ENCODE assay signal across 29 cellular contexts in the genomic region with DNA sequence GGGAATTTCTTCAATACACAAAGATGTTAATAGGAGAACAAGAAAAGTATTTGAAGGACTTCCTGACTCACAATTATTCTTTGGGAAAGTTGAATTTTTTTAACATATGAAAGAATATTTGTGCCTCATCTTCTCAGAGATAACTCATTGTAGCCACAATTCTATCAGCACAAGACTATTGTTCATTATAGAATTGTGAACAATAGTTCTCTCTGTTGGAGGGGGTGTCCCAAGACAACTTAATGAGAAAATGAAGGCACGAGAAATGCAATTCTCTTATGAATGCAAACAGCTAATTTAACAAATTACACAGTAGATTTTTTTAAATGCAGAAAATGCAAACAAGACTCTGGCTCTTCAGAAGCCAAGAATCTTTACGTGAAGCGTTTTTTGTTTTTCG.
"Had no signal": no experiment of that assay in that cellular context is flagged by ENCODE, and none has a peak within 500 bp of the region (broad histone marks: within the 10 kb centered on the region; RNA-seq: fewer than 3 reads in every experiment).

No MANE protein-coding gene starts in this region.

- DNase-seq: activated CD4-positive, alpha-beta memory T cell treated with anti-CD3 and anti-CD28 coated beads, Interleukin-2, amount 10 ng/mL, durations not matched to agents 7 days and 5 days; activated CD4-positive, alpha-beta T cell treated with anti-CD3 and anti-CD28 coated beads for 1 hour; activated CD4-positive, alpha-beta T cell treated with anti-CD3 and anti-CD28 coated beads for 4 hours; activated CD4-positive, alpha-beta T cell treated with anti-CD3 and anti-CD28 coated beads, Interleukin-2, amount 10 ng/mL, durations not matched to agents 7 days and 5 days; activated CD4-positive, alpha-beta T cell treated with anti-CD3 and anti-CD28 coated beads, Interleukin-2, amount 50 U/mL, for 4 hours; activated CD4-positive, CD25-positive, alpha-beta regulatory T cell; activated CD8-positive, alpha-beta memory T cell treated with anti-CD3 and anti-CD28 coated beads, Interleukin-2, amount 50 U/mL, for 48 hours; activated gamma-delta T cell; activated naive CD4-positive, alpha-beta T cell; activated naive CD4-positive, alpha-beta T cell treated with anti-CD3 and anti-CD28 coated beads, Interleukin-2, amount 10 ng/mL, durations not matched to agents 7 days and 5 days; activated naive CD8-positive, alpha-beta T cell treated with anti-CD3 and anti-CD28 coated beads, Interleukin-2, amount 10 ng/mL, durations not matched to agents 7 days and 5 days; activated T-cell treated with anti-CD3 and anti-CD28 coated beads for 4 hours; activated T-cell treated with anti-CD3 and anti-CD28 coated beads, Interleukin-2, amount 50 U/mL, for 24 hours; activated T-cell treated with anti-CD3 and anti-CD28 coated beads, Interleukin-2, amount 50 U/mL, for 72 hours; central memory CD4-positive, alpha-beta T cell; cerebellar nuclear complex; colonic mucosa; effector CD8-positive, alpha-beta T cell; esophagus squamous epithelium; glutamatergic neuron; T-helper 2 cell had no signal

- H3K4me1 ChIP-seq: ascending aorta, breast epithelium, colonic mucosa, esophagus squamous epithelium had no signal

- FAIRE-seq: endometrium, endothelial cell of umbilical vein, frontal cortex had no signal

- H3K9me3 ChIP-seq: colonic mucosa, esophagus squamous epithelium had no signal

- H3K27me3 ChIP-seq: ascending aorta, breast epithelium, cardiac muscle cell, colonic mucosa, esophagus squamous epithelium had no signal

- H3K4me3 ChIP-seq: ascending aorta, breast epithelium, cardiac muscle cell, colonic mucosa, esophagus squamous epithelium had no signal

- ATAC-seq: activated naive CD4-positive, alpha-beta T cell treated with anti-CD3 and anti-CD28 coated beads, Interleukin-2, amount 50 U/mL, for 72 hours; activated T-cell treated with anti-CD3 and anti-CD28 coated beads, Interleukin-2, amount 50 U/mL, for 72 hours had no signal

- H3K27ac ChIP-seq: ascending aorta, breast epithelium, cardiac muscle cell, colonic mucosa, epithelial cell of prostate, esophagus squamous epithelium had no signal

- H3K36me3 ChIP-seq: ascending aorta, breast epithelium, cardiac muscle cell, colonic mucosa, esophagus squamous epithelium had no signal
